9 cellular contexts compared by ENCODE assay signal in genomic region chr7:2237109-2237602, GRCh38. TPM values are rescaled to one million over a fixed set of nuclear protein-coding genes. Genes with fewer than 3 reads are reported as not detected.
A peak's percentile ranks its signal among the peaks of the same experiment; 100 is the strongest.
DNase-seq lines count a peak whose midpoint lies in the region; ATAC-seq and TF ChIP-seq lines count a peak whose summit lies in the region.
"Had no signal": no experiment of that assay in that cellular context is flagged by ENCODE, and none has a peak within 500 bp of the region (broad histone marks: within the 10 kb centered on the region; RNA-seq: fewer than 3 reads in every experiment).

No MANE protein-coding gene starts in this region.

- DNase-seq in MV-4-11 (lab: John Stamatoyannopoulos, UW), result peak; percentile 99
- DNase-seq in epithelial cell of esophagus (ENCODE audit: low read depth), result peak; percentile 88
- no peak for DNase-seq in type B pancreatic cell (ENCODE audit: extremely low spot score, unreplicated experiment)
- DNase-seq in AG08396 (ENCODE audit: low spot score), result no peak
- no peak for DNase-seq in SHP77 (lab: John Stamatoyannopoulos, UW)
- no peak for DNase-seq in DMS53 treated with DMSO at 0.1 percent for 48 hours (lab: John Stamatoyannopoulos, UW; ENCODE audit: unreplicated experiment)

- TF ChIP-seq POLR2A in GM18505 (IDR thresholded peaks at IDR 0.05; ENCODE audit: borderline replicate concordance, extremely low read depth, insufficient read depth, insufficient read length), result no peak

- H3K4me3 Mint-ChIP-seq in type B pancreatic cell, result peak overlapping the region; percentile 36

- peaks cover 5% of the 10 kb centered on the region for H3K4me1 Mint-ChIP-seq in type B pancreatic cell (ENCODE audit: unreplicated experiment)

- no peaks in the 10 kb centered on the region for H3K9me3 Mint-ChIP-seq in type B pancreatic cell

- H3K27me3 Mint-ChIP-seq in type B pancreatic cell, result no peaks in the 10 kb centered on the region

- ATAC-seq in GM18505 (IDR thresholded peaks at IDR 0.05; ENCODE audit: unreplicated experiment), result peak; percentile 50
- ATAC-seq in GM21717 (IDR thresholded peaks at IDR 0.05; ENCODE audit: unreplicated experiment), result peak; percentile 64
- ATAC-seq: right cardiac atrium had no signal

- H3K4me3 ChIP-seq in epithelial cell of esophagus (ENCODE audit: low read length), result no peak overlapping the region

- TF ChIP-seq CTCF in epithelial cell of esophagus (IDR thresholded peaks at IDR 0.05; ENCODE audit: insufficient read depth, low read depth, low read length, missing control alignments) (no peak), type B pancreatic cell (conservative IDR thresholded peaks at IDR 0.05) (no peak)

- peak overlapping the region; percentile 85 for H3K27ac Mint-ChIP-seq in type B pancreatic cell

- peaks cover 9% of the 10 kb centered on the region for H3K36me3 Mint-ChIP-seq in type B pancreatic cell

RNA-seq across cellular contexts. Expression of gene MAD1L1, which starts 4.4 kb away (rescaled TPM):
- 32.0 and 40.7 TPM in 2 replicates for total RNA-seq in type B pancreatic cell (ENCODE audit: low replicate concordance)

RNA-seq across cellular contexts. Expression of gene MRM2, which starts 4.8 kb away (rescaled TPM):
- total RNA-seq in type B pancreatic cell (ENCODE audit: low replicate concordance), result 29.3 and 35.3 TPM in 2 replicates

RNA-seq across cellular contexts. Expression of gene NUDT1, which starts 4.9 kb away (rescaled TPM):
- 25.1 and 32.2 TPM in 2 replicates for total RNA-seq in type B pancreatic cell (ENCODE audit: low replicate concordance)

Comparison
In these comparisons a context has a peak if more than half of its experiments do, and no peak if none do; other contexts are left out.
1. DNase-seq: peak in MV-4-11 (single experiment) and epithelial cell of esophagus (single experiment); none in type B pancreatic cell (single experiment), AG08396 (single experiment), SHP77 (0 of 2) and DMS53 treated with DMSO at 0.1 percent for 48 hours (single experiment).